ENCODE assay signal across 25 cellular contexts in the genomic region with DNA sequence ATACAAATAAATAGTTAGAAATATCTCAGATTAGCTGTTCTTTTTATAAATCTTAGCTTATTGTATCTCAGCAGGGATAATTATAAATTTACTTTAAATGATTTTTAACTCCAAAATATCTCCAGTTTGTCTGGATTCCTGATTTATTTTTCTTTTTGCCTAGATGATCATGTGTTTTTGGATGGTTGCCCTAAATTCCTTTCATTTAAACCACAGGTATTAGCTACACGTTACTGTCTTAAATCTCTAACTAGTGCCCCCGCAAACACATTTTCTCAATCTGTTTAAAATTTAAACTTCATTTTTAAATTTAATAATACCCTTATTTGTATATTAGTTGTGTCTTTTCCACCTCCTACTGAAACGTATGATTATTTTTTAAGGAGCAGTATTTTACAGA. TPM values are rescaled to one million over a fixed set of nuclear protein-coding genes. Genes with fewer than 3 reads are reported as not detected.
DNase-seq lines count a peak whose midpoint lies in the region; FAIRE-seq and TF ChIP-seq lines count a peak whose summit lies in the region.
"Had no signal": no experiment of that assay in that cellular context is flagged by ENCODE, and none has a peak within 500 bp of the region (broad histone marks: within the 10 kb centered on the region; RNA-seq: fewer than 3 reads in every experiment).

No MANE protein-coding gene starts in this region.

- TF ChIP-seq CTCF in bronchial epithelial cell (IDR thresholded peaks at IDR 0.05; ENCODE audit: insufficient read depth, low read length, severe bottlenecking) (no peak), keratinocyte (optimal IDR thresholded peaks at IDR 0.05 in 1 of 3, IDR thresholded peaks at IDR 0.05 in 1 of 3, conservative IDR thresholded peaks at IDR 0.05 in 1 of 3; ENCODE audit: extremely low read depth in 1 of 3, insufficient read depth in 2 of 3, low read length in 3 of 3) (no peak), left ventricle myocardium inferior (IDR thresholded peaks at IDR 0.05; ENCODE audit: borderline replicate concordance) (no peak), dorsolateral prefrontal cortex (IDR thresholded peaks at IDR 0.05 in 54 of 56, conservative IDR thresholded peaks at IDR 0.05 in 2 of 56; ENCODE audit: low read depth in 1 of 56, partially characterized antibody in 56 of 56) (no peak)

- DNase-seq in ACHN: peak; percentile 76
- peak; percentile 45 for DNase-seq in NCI-H226
- peak; percentile 50 for DNase-seq in bronchial epithelial cell (ENCODE audit: low read depth)
- DNase-seq in keratinocyte (ENCODE audit: low read depth, low spot score): no peak
- DNase-seq in activated CD4-positive, alpha-beta memory T cell treated with anti-CD3 and anti-CD28 coated beads, Interleukin-2, amount 10 ng/mL, durations not matched to agents 7 days and 5 days: no peak
- DNase-seq in AG20443 (ENCODE audit: low spot score): no peak
- no peak for DNase-seq in left ventricle myocardium inferior
- no peak for DNase-seq in dorsolateral prefrontal cortex
- DNase-seq: activated CD4-positive, alpha-beta T cell treated with anti-CD3 and anti-CD28 coated beads, Interleukin-2, amount 10 ng/mL, durations not matched to agents 7 days and 5 days; activated gamma-delta T cell treated with Interleukin-2 at 50 U/mL for 16 hours; amniotic stem cell; CD4-positive, alpha-beta T cell; effector memory CD8-positive, alpha-beta T cell; KBM-7; left cardiac atrium; mucosa of descending colon; NCI-H1048; NCI-H2029; NCI-H446; NK-92 treated with Interleukin-12 subunit alpha and Interleukin-12 subunit beta, amount 100 ng/mL, for 24 hours; T-cell; testis had no signal

- no peaks in the 10 kb centered on the region for H3K9me1 ChIP-seq in keratinocyte (ENCODE audit: control insufficient read depth, extremely low read depth, insufficient read depth, low read length)

- H3K36me3 ChIP-seq in bronchial epithelial cell (ENCODE audit: control insufficient read depth, insufficient read depth, low read length) (no peaks in the 10 kb centered on the region), keratinocyte (ENCODE audit: control insufficient read depth in 2 of 2, extremely low read depth in 1 of 2, insufficient read depth in 2 of 2, low read length in 2 of 2) (peaks cover 0 to under 1% of the 10 kb centered on the region in 2 experiments), left ventricle myocardium inferior (no peaks in the 10 kb centered on the region)
- H3K36me3 ChIP-seq: neural progenitor cell had no signal

- H3K27ac ChIP-seq in keratinocyte (ENCODE audit: control insufficient read depth, insufficient read depth, low read length) (peak overlapping the region; percentile 83), left ventricle myocardium inferior (replicated peaks) (no peak overlapping the region), dorsolateral prefrontal cortex (no peak overlapping the region)
- H3K27ac ChIP-seq: A549, neural progenitor cell, RWPE1, testis had no signal

- H3K27me3 Mint-ChIP-seq in activated CD4-positive, alpha-beta memory T cell treated with anti-CD3 and anti-CD28 coated beads, Interleukin-2, amount 10 ng/mL, durations not matched to agents 7 days and 5 days: peaks cover 8% of the 10 kb centered on the region
- H3K27me3 Mint-ChIP-seq: CD4-positive, alpha-beta T cell; effector memory CD8-positive, alpha-beta T cell; T-cell had no signal

- no peak for FAIRE-seq in bronchial epithelial cell (lab: Jason Lieb, UNC)
- no peak for FAIRE-seq in keratinocyte (lab: Jason Lieb, UNC)
- FAIRE-seq: A549 had no signal

- no peak overlapping the region for H2AFZ ChIP-seq in keratinocyte (ENCODE audit: control insufficient read depth, low read length)
- H2AFZ ChIP-seq: neural progenitor cell had no signal

- peak overlapping the region; percentile 64 for H3K9ac ChIP-seq in keratinocyte (ENCODE audit: control insufficient read depth, extremely low read depth, insufficient read depth, low read length)
- H3K9ac ChIP-seq: neural progenitor cell had no signal

- POLR2A ChIA-PET in activated CD4-positive, alpha-beta memory T cell treated with anti-CD3 and anti-CD28 coated beads, Interleukin-2, amount 10 ng/mL, durations not matched to agents 7 days and 5 days (lab: Charles Lee): interaction anchor here (0.9 kb wide), 1 partner anchor 25 kb away, joined by 3 read pairs; no protein-coding TSS in a partner anchor

- peaks cover 68% of the 10 kb centered on the region for H3K79me2 ChIP-seq in keratinocyte (ENCODE audit: control insufficient read depth, insufficient read depth, low read length)

- dilution Hi-C loops in keratinocyte (cut with MboI; ENCODE audit: extremely low pct_ligation_motif_present, low sequenced_read_pairs): no loop called here

- H4K20me1 ChIP-seq in keratinocyte (ENCODE audit: control insufficient read depth, extremely low read depth, insufficient read depth, low read length): no peaks in the 10 kb centered on the region

- intact Hi-C loops in left ventricle myocardium inferior (cut with micrococcal nuclease) (no loop called here), dorsolateral prefrontal cortex (cut with DNase I) (no loop called here)

- no peaks in the 10 kb centered on the region for H3K36me3 Mint-ChIP-seq in activated CD4-positive, alpha-beta memory T cell treated with anti-CD3 and anti-CD28 coated beads, Interleukin-2, amount 10 ng/mL, durations not matched to agents 7 days and 5 days (ENCODE audit: low read depth)
- H3K36me3 Mint-ChIP-seq: neural progenitor cell, T-cell had no signal

- H3K9me3 Mint-ChIP-seq in activated CD4-positive, alpha-beta memory T cell treated with anti-CD3 and anti-CD28 coated beads, Interleukin-2, amount 10 ng/mL, durations not matched to agents 7 days and 5 days: no peaks in the 10 kb centered on the region
- H3K9me3 Mint-ChIP-seq: activated CD4-positive, alpha-beta T cell treated with anti-CD3 and anti-CD28 coated beads, Interleukin-2, amount 10 ng/mL, durations not matched to agents 7 days and 5 days; CD4-positive, alpha-beta T cell; effector memory CD8-positive, alpha-beta T cell; neural progenitor cell; T-cell had no signal

- H3K4me3 ChIP-seq in bronchial epithelial cell (ENCODE audit: low read depth, low read length) (no peak overlapping the region), keratinocyte (ENCODE audit: control insufficient read depth in 2 of 3, extremely low read depth in 1 of 3, insufficient read depth in 2 of 3, low read depth in 1 of 3, low read length in 3 of 3) (peak overlapping the region in 2 of 3 experiments; percentile 24 to 41), left ventricle myocardium inferior (no peak overlapping the region), dorsolateral prefrontal cortex (no peak overlapping the region)
- H3K4me3 ChIP-seq: A549, mucosa of descending colon, neural progenitor cell, testis had no signal

- peaks cover 13% of the 10 kb centered on the region for H3K4me1 ChIP-seq in keratinocyte (ENCODE audit: control insufficient read depth, extremely low read depth, insufficient read depth, low read length)
- peaks cover 18% of the 10 kb centered on the region for H3K4me1 ChIP-seq in left ventricle myocardium inferior
- H3K4me1 ChIP-seq: neural progenitor cell, testis had no signal

- in situ Hi-C loops in ACHN (cut with HindIII; ENCODE audit: low pct_ligation_motif_present, low pct_unique_long_range_greater_than_20kb, low sequenced_read_pairs): no loop called here

- H3K27ac Mint-ChIP-seq in activated CD4-positive, alpha-beta memory T cell treated with anti-CD3 and anti-CD28 coated beads, Interleukin-2, amount 10 ng/mL, durations not matched to agents 7 days and 5 days: no peak overlapping the region
- H3K27ac Mint-ChIP-seq: activated CD4-positive, alpha-beta T cell treated with anti-CD3 and anti-CD28 coated beads, Interleukin-2, amount 10 ng/mL, durations not matched to agents 7 days and 5 days; CD4-positive, alpha-beta T cell; effector memory CD8-positive, alpha-beta T cell; neural progenitor cell; T-cell had no signal

- no peak overlapping the region for H3K4me3 Mint-ChIP-seq in activated CD4-positive, alpha-beta memory T cell treated with anti-CD3 and anti-CD28 coated beads, Interleukin-2, amount 10 ng/mL, durations not matched to agents 7 days and 5 days
- H3K4me3 Mint-ChIP-seq: activated CD4-positive, alpha-beta T cell treated with anti-CD3 and anti-CD28 coated beads, Interleukin-2, amount 10 ng/mL, durations not matched to agents 7 days and 5 days; CD4-positive, alpha-beta T cell; effector memory CD8-positive, alpha-beta T cell; neural progenitor cell; T-cell had no signal

- H3K27me3 ChIP-seq in bronchial epithelial cell (ENCODE audit: control insufficient read depth, insufficient read depth, low read length) (no peaks in the 10 kb centered on the region), keratinocyte (ENCODE audit: control insufficient read depth, extremely low read depth, insufficient read depth, low read length) (no peaks in the 10 kb centered on the region), left ventricle myocardium inferior (ENCODE audit: low read depth) (no peaks in the 10 kb centered on the region), dorsolateral prefrontal cortex (no peaks in the 10 kb centered on the region)
- H3K27me3 ChIP-seq: neural progenitor cell, testis had no signal

- H3K4me2 ChIP-seq in keratinocyte (ENCODE audit: control insufficient read depth, extremely low read depth, insufficient read depth, low read depth, low read length): peak overlapping the region; percentile 83
- H3K4me2 ChIP-seq: neural progenitor cell had no signal

- CTCF ChIA-PET in activated CD4-positive, alpha-beta memory T cell treated with anti-CD3 and anti-CD28 coated beads, Interleukin-2, amount 10 ng/mL, durations not matched to agents 7 days and 5 days (lab: Charles Lee): no interaction called here

- peaks cover 4% of the 10 kb centered on the region for H3K4me1 Mint-ChIP-seq in activated CD4-positive, alpha-beta memory T cell treated with anti-CD3 and anti-CD28 coated beads, Interleukin-2, amount 10 ng/mL, durations not matched to agents 7 days and 5 days

- H3K9me3 ChIP-seq in keratinocyte (ENCODE audit: control insufficient read depth, low read depth, low read length): no peaks in the 10 kb centered on the region
- no peaks in the 10 kb centered on the region for H3K9me3 ChIP-seq in left ventricle myocardium inferior (replicated peaks)
- H3K9me3 ChIP-seq: A549, mucosa of descending colon, testis had no signal

RNA-seq across cellular contexts. Expression of a gene that starts 5.6 kb away (rescaled TPM):
- total RNA-seq in bronchial epithelial cell (23.7 and 41.5 TPM in 2 replicates), left ventricle myocardium inferior (13.4 TPM), dorsolateral prefrontal cortex (10 to 100 TPM; 39.6 to 77.6 (median 61.7) TPM)
- polyA plus RNA-seq in keratinocyte: 10.4 to 17.1 TPM (median 11.2 TPM) in 3 replicates
- 51.3 TPM for polyA plus RNA-seq in keratinocyte (2011; ENCODE audit: low read depth)
- 5.2 and 12.6 TPM in 2 replicates for polyA plus RNA-seq in keratinocyte (2011; cell fraction: cytosol; rRNA removed)
- polyA plus RNA-seq in keratinocyte (2011; cell fraction: nucleus; rRNA removed): 12.5 and 15.2 TPM in 2 replicates
- polyA plus RNA-seq in keratinocyte (2012; ENCODE audit: low replicate concordance): 6.8 and 10.5 TPM in 2 replicates
- 8.8 to 84.6 TPM (median 25.5 TPM) in 3 replicates for polyA minus RNA-seq in keratinocyte
- 23.8 TPM for polyA minus RNA-seq in keratinocyte (2011; cell fraction: cytosol; rRNA and poly(A)+ RNA removed)
- polyA minus RNA-seq in keratinocyte (2011; cell fraction: nucleus; rRNA and poly(A)+ RNA removed): 36.3 and 88.0 TPM in 2 replicates
- total RNA-seq in activated CD4-positive, alpha-beta memory T cell treated with anti-CD3 and anti-CD28 coated beads, Interleukin-2, amount 10 ng/mL, durations not matched to agents 7 days and 5 days: 1 to 10 TPM; 6.0 to 7.8 TPM

Comparison
In these comparisons a context has a peak if more than half of its experiments do, and no peak if none do; other contexts are left out.
1. DNase-seq: peak in ACHN (single experiment), NCI-H226 (single experiment) and bronchial epithelial cell (single experiment); none in keratinocyte (single experiment), activated CD4-positive, alpha-beta memory T cell treated with anti-CD3 and anti-CD28 coated beads, Interleukin-2, amount 10 ng/mL, durations not matched to agents 7 days and 5 days (single experiment), AG20443 (single experiment), left ventricle myocardium inferior (single experiment) and dorsolateral prefrontal cortex (0 of 10).
2. H3K4me3 ChIP-seq: peak in keratinocyte (2 of 3); none in bronchial epithelial cell (single experiment), left ventricle myocardium inferior (single experiment) and dorsolateral prefrontal cortex (0 of 59).